19 cellular contexts compared by ENCODE assay signal in the genomic region with DNA sequence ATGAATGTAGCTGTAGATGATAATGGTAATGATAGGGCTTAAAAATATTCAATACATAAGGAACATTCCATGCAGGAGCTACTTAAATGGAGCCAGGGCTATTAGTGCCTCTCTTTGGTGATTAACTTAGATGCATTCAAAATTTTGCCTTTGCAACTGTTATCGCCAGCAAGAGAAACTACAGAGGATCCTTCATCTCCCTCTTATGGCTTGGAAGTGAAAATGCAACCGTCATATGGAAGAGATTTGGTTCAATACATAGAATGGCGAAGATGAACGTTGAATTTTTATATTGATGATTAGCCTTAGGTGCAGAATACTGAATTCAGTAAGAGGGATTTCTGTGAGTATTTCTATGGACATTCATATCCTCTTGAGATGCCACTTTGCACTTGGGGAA.
DNase-seq lines count a peak whose midpoint lies in the region; ATAC-seq and TF ChIP-seq lines count a peak whose summit lies in the region.
"Had no signal": no experiment of that assay in that cellular context is flagged by ENCODE, and none has a peak within 500 bp of the region (broad histone marks: within the 10 kb centered on the region; RNA-seq: fewer than 3 reads in every experiment).

No MANE protein-coding gene starts in this region.

- H2AFZ ChIP-seq in hepatocyte, result no peak overlapping the region
- H2AFZ ChIP-seq: GM23248 had no signal

- in situ Hi-C loops in SK-MEL-5 (cut with HindIII; ENCODE audit: low pct_unique_long_range_greater_than_20kb, low sequenced_read_pairs), result no loop called here

- peak; percentile 6 for TF ChIP-seq CTCF in MCF 10A (IDR thresholded peaks at IDR 0.05; ENCODE audit: unreplicated experiment)
- TF ChIP-seq CTCF in breast epithelium (IDR thresholded peaks at IDR 0.05), result no peak
- peak; percentile 38 for TF ChIP-seq CTCF in hepatocyte (IDR thresholded peaks at IDR 0.05; ENCODE audit: poor library complexity)
- TF ChIP-seq CTCF in type B pancreatic cell (conservative IDR thresholded peaks at IDR 0.05), result peak; percentile 63

- intact Hi-C loops in MCF 10A (cut with micrococcal nuclease) (no loop called here), breast epithelium (cut with DNase I; ENCODE audit: low total_unique reads) (no loop called here)

- H3K36me3 Mint-ChIP-seq in MCF 10A (ENCODE audit: insufficient read depth, unreplicated experiment), result no peaks in the 10 kb centered on the region
- H3K36me3 Mint-ChIP-seq in type B pancreatic cell, result no peaks in the 10 kb centered on the region
- H3K36me3 Mint-ChIP-seq: stimulated activated memory B cell treated with anti-CD40 and anti-IgM and Interleukin-4, amounts not matched to agents 10 μg/mL and 1 μg/mL and 100 μg/mL, for 72 hours had no signal

- no peaks in the 10 kb centered on the region for H3K9me2 ChIP-seq in hepatocyte (replicated peaks; ENCODE audit: insufficient read depth)

- H3K27me3 ChIP-seq in breast epithelium (no peaks in the 10 kb centered on the region), hepatocyte (no peaks in the 10 kb centered on the region)
- H3K27me3 ChIP-seq: esophagus muscularis mucosa, left lung, right lobe of liver had no signal

- no peak overlapping the region for H3K27ac ChIP-seq in breast epithelium
- H3K27ac ChIP-seq in hepatocyte, result no peak overlapping the region
- H3K27ac ChIP-seq: esophagus muscularis mucosa, GM23248, left lung, right lobe of liver, thoracic aorta had no signal

- no peak for ATAC-seq in GM21529 (IDR thresholded peaks at IDR 0.05; ENCODE audit: unreplicated experiment)
- ATAC-seq: left lung; right lobe of liver; stimulated activated memory B cell treated with anti-CD40 and anti-IgM and Interleukin-4, amounts not matched to agents 10 μg/mL and 1 μg/mL and 100 μg/mL, for 72 hours had no signal

- H3K4me1 ChIP-seq in breast epithelium (no peaks in the 10 kb centered on the region), hepatocyte (ENCODE audit: insufficient read depth) (no peaks in the 10 kb centered on the region)
- H3K4me1 ChIP-seq: esophagus muscularis mucosa, left lung, right lobe of liver had no signal

- no peak for DNase-seq in MCF 10A (ENCODE audit: unreplicated experiment)
- DNase-seq in breast epithelium (ENCODE audit: low spot score in 2 of 2), result no peak
- peak; percentile 6 for DNase-seq in SK-MEL-5 (ENCODE audit: low read depth, low spot score)
- DNase-seq in hepatocyte (ENCODE audit: low spot score), result no peak
- no peak for DNase-seq in type B pancreatic cell (ENCODE audit: extremely low spot score, unreplicated experiment)
- no peak for DNase-seq in retina
- no peak for DNase-seq in dermis blood vessel endothelial cell
- DNase-seq: activated gamma-delta T cell; central memory CD4-positive, alpha-beta T cell; effector CD4-positive, alpha-beta T cell; GM23248; left lung; NCI-H146; NCI-H345; right lobe of liver had no signal

- CTCF ChIA-PET in MCF 10A (lab: Yijun Ruan, JAX), result interaction anchor here (0.6 to 1.6 kb wide), 4 partner anchors 16 to 474 kb away, joined by 3 to 4 read pairs (median 3); no protein-coding TSS in a partner anchor

- H3K4me3 ChIP-seq in breast epithelium (no peak overlapping the region), hepatocyte (no peak overlapping the region)
- H3K4me3 ChIP-seq: esophagus muscularis mucosa, GM23248, left lung, right lobe of liver, thoracic aorta had no signal

- no peaks in the 10 kb centered on the region for H4K20me1 ChIP-seq in hepatocyte (ENCODE audit: insufficient read depth, poor library complexity, severe bottlenecking)

- H3K4me1 Mint-ChIP-seq in MCF 10A (ENCODE audit: insufficient read depth, unreplicated experiment) (no peaks in the 10 kb centered on the region), type B pancreatic cell (ENCODE audit: unreplicated experiment) (no peaks in the 10 kb centered on the region)
- H3K4me1 Mint-ChIP-seq: stimulated activated memory B cell treated with anti-CD40 and anti-IgM and Interleukin-4, amounts not matched to agents 10 μg/mL and 1 μg/mL and 100 μg/mL, for 72 hours had no signal

- peaks cover 27% of the 10 kb centered on the region for H3K9me3 Mint-ChIP-seq in MCF 10A (ENCODE audit: unreplicated experiment)
- H3K9me3 Mint-ChIP-seq in type B pancreatic cell, result no peaks in the 10 kb centered on the region
- H3K9me3 Mint-ChIP-seq: stimulated activated memory B cell treated with anti-CD40 and anti-IgM and Interleukin-4, amounts not matched to agents 10 μg/mL and 1 μg/mL and 100 μg/mL, for 72 hours had no signal

- H3K27me3 Mint-ChIP-seq in MCF 10A (ENCODE audit: insufficient read depth, unreplicated experiment) (no peaks in the 10 kb centered on the region), type B pancreatic cell (peaks cover 10% of the 10 kb centered on the region)
- H3K27me3 Mint-ChIP-seq: stimulated activated memory B cell treated with anti-CD40 and anti-IgM and Interleukin-4, amounts not matched to agents 10 μg/mL and 1 μg/mL and 100 μg/mL, for 72 hours had no signal

- H3K4me2 ChIP-seq in hepatocyte, result no peak overlapping the region

- H3K36me3 ChIP-seq in breast epithelium (no peaks in the 10 kb centered on the region), hepatocyte (replicated peaks; ENCODE audit: insufficient read depth, low read depth) (no peaks in the 10 kb centered on the region)
- H3K36me3 ChIP-seq: esophagus muscularis mucosa, left lung, right lobe of liver, thoracic aorta had no signal

- TF ChIP-seq POLR2A in breast epithelium (IDR thresholded peaks at IDR 0.05), result no peak

- 66% methylated on average over 4 of the region's 4 CpGs for WGBS in hepatocyte (ENCODE audit: low lambda C conversion rate, missing lambda C conversion rate)

- no TSS peak for BruUV-seq in MCF 10A (replicated peaks; lab: Mats Ljungman, UMichigan)

- H3K79me2 ChIP-seq in hepatocyte, result no peaks in the 10 kb centered on the region

- no peak overlapping the region for H3K27ac Mint-ChIP-seq in MCF 10A (ENCODE audit: low read depth, unreplicated experiment)
- no peak overlapping the region for H3K27ac Mint-ChIP-seq in type B pancreatic cell
- H3K27ac Mint-ChIP-seq: stimulated activated memory B cell treated with anti-CD40 and anti-IgM and Interleukin-4, amounts not matched to agents 10 μg/mL and 1 μg/mL and 100 μg/mL, for 72 hours had no signal

- no peak overlapping the region for H3K4me3 Mint-ChIP-seq in MCF 10A (ENCODE audit: unreplicated experiment)
- H3K4me3 Mint-ChIP-seq in type B pancreatic cell, result no peak overlapping the region
- H3K4me3 Mint-ChIP-seq: stimulated activated memory B cell treated with anti-CD40 and anti-IgM and Interleukin-4, amounts not matched to agents 10 μg/mL and 1 μg/mL and 100 μg/mL, for 72 hours had no signal

- H3K9me3 ChIP-seq in breast epithelium, result no peaks in the 10 kb centered on the region
- H3K9me3 ChIP-seq in hepatocyte (ENCODE audit: low read depth), result no peaks in the 10 kb centered on the region
- H3K9me3 ChIP-seq: esophagus muscularis mucosa, left lung, right lobe of liver, thoracic aorta had no signal

- POLR2A ChIA-PET in MCF 10A (lab: Yijun Ruan, JAX), result no interaction called here

Comparison
In these comparisons a context has a peak if more than half of its experiments do, and no peak if none do; other contexts are left out.
1. CTCF ChIP-seq: peak in MCF 10A (single experiment), hepatocyte (single experiment) and type B pancreatic cell (single experiment); none in breast epithelium (0 of 3).